Comparison of ENCODE assay signal across 19 cellular contexts in genomic region chr3:124362418-124362817, GRCh38.
"Had no signal": no experiment of that assay in that cellular context is flagged by ENCODE, and none has a peak within 500 bp of the region (broad histone marks: within the 10 kb centered on the region; RNA-seq: fewer than 3 reads in every experiment).

No MANE protein-coding gene starts in this region.

- H3K9me3 ChIP-seq: esophagus muscularis mucosa, psoas muscle, stomach, testis had no signal

- H3K4me1 Mint-ChIP-seq: activated CD4-positive, alpha-beta T cell treated with anti-CD3 and anti-CD28 coated beads, Interleukin-2, amount 10 ng/mL, durations not matched to agents 7 days and 5 days; activated naive CD8-positive, alpha-beta T cell treated with anti-CD3 and anti-CD28 coated beads for 36 hours had no signal

- H3K36me3 ChIP-seq: esophagus muscularis mucosa, stomach had no signal

- H3K4me3 Mint-ChIP-seq: activated CD4-positive, alpha-beta T cell treated with anti-CD3 and anti-CD28 coated beads, Interleukin-2, amount 10 ng/mL, durations not matched to agents 7 days and 5 days; activated naive CD8-positive, alpha-beta T cell treated with anti-CD3 and anti-CD28 coated beads for 36 hours; activated T-cell treated with anti-CD3 and anti-CD28 coated beads, Interleukin-2, amount 50 U/mL, for 72 hours; brain; neural crest cell had no signal

- H3K27ac Mint-ChIP-seq: activated CD4-positive, alpha-beta T cell treated with anti-CD3 and anti-CD28 coated beads, Interleukin-2, amount 10 ng/mL, durations not matched to agents 7 days and 5 days; activated naive CD8-positive, alpha-beta T cell treated with anti-CD3 and anti-CD28 coated beads for 36 hours; activated T-cell treated with anti-CD3 and anti-CD28 coated beads, Interleukin-2, amount 50 U/mL, for 72 hours had no signal

- H3K36me3 Mint-ChIP-seq: activated naive CD8-positive, alpha-beta T cell treated with anti-CD3 and anti-CD28 coated beads for 36 hours had no signal

- DNase-seq: activated CD4-positive, alpha-beta T cell treated with anti-CD3 and anti-CD28 coated beads, Interleukin-2, amount 10 ng/mL, durations not matched to agents 7 days and 5 days; activated CD8-positive, alpha-beta memory T cell treated with anti-CD3 and anti-CD28 coated beads, Interleukin-2, amount 50 U/mL, for 48 hours; activated naive CD8-positive, alpha-beta T cell treated with anti-CD3 and anti-CD28 coated beads for 36 hours; activated T-cell treated with anti-CD3 and anti-CD28 coated beads, Interleukin-2, amount 50 U/mL, for 72 hours; amygdala; central memory CD4-positive, alpha-beta T cell; effector CD4-positive, alpha-beta T cell; hippocampal formation; mesendoderm; psoas muscle; stimulated activated CD4-positive, alpha-beta T cell treated with anti-CD3 and anti-CD28 coated beads, Interleukin-1b, Interleukin-23, amount 100 ng/mL, for 48 hours; stomach; T-helper 9 cell; testis had no signal

- H3K4me1 ChIP-seq: psoas muscle, stomach, testis had no signal

- H3K27ac ChIP-seq: coronary artery, esophagus muscularis mucosa, psoas muscle, stomach, testis had no signal

- ATAC-seq: activated T-cell treated with anti-CD3 and anti-CD28 coated beads, Interleukin-2, amount 50 U/mL, for 72 hours; psoas muscle; sciatic nerve had no signal

- H3K27me3 ChIP-seq: esophagus muscularis mucosa, stomach, testis had no signal

- H3K27me3 Mint-ChIP-seq: brain had no signal

- H3K9me3 Mint-ChIP-seq: activated CD4-positive, alpha-beta T cell treated with anti-CD3 and anti-CD28 coated beads, Interleukin-2, amount 10 ng/mL, durations not matched to agents 7 days and 5 days; activated naive CD8-positive, alpha-beta T cell treated with anti-CD3 and anti-CD28 coated beads for 36 hours; neural crest cell had no signal

- H3K4me3 ChIP-seq: coronary artery, esophagus muscularis mucosa, psoas muscle, stomach, testis had no signal
